8 cellular contexts compared by ENCODE assay signal in genomic region chr22:39176673-39177455, GRCh38. TPM values are rescaled to one million over a fixed set of nuclear protein-coding genes. Genes with fewer than 3 reads are reported as not detected.
DNase-seq lines count a peak whose midpoint lies in the region; FAIRE-seq and TF ChIP-seq lines count a peak whose summit lies in the region.
"Had no signal": no experiment of that assay in that cellular context is flagged by ENCODE, and none has a peak within 500 bp of the region (broad histone marks: within the 10 kb centered on the region; RNA-seq: fewer than 3 reads in every experiment).

No MANE protein-coding gene starts in this region.

- H3K27ac ChIP-seq in mucosa of rectum (ENCODE audit: low read depth in 2 of 2, low read length in 2 of 2) = peak overlapping the region; percentile 41 to 78
- peak overlapping the region; percentile 39 to 63 for H3K27ac ChIP-seq in tibial artery
- peak overlapping the region in 1 of 2 donors; percentile 85 for H3K27ac ChIP-seq in small intestine (ENCODE audit: low read depth in 1 of 2, low read length in 1 of 2)

- H3K4me1 ChIP-seq in NT2/D1 (ENCODE audit: insufficient read depth, insufficient read length) (peaks cover 31% of the 10 kb centered on the region), mucosa of rectum (ENCODE audit: control insufficient read depth in 2 of 2, insufficient read depth in 2 of 2, low read length in 2 of 2) (peaks cover 13 to 15% of the 10 kb centered on the region in 2 donors), tibial artery (peaks cover 10 to 36% (median 34%) of the 10 kb centered on the region in 4 donors), small intestine (ENCODE audit: control insufficient read depth in 2 of 2, insufficient read depth in 1 of 2, low read depth in 1 of 2, low read length in 1 of 2) (peaks cover 0 to 3% of the 10 kb centered on the region in 2 donors)

- H3K27me3 ChIP-seq in NT2/D1 (ENCODE audit: insufficient read depth, insufficient read length) (no peaks in the 10 kb centered on the region), mucosa of rectum (ENCODE audit: control insufficient read depth in 2 of 2, insufficient read depth in 2 of 2, low read length in 2 of 2) (peaks cover 0 to 3% of the 10 kb centered on the region in 2 donors), tibial artery (no peaks in the 10 kb centered on the region), small intestine (ENCODE audit: control insufficient read depth in 2 of 2, insufficient read depth in 2 of 2, low read length in 2 of 2) (no peaks in the 10 kb centered on the region)

- H3K4me3 ChIP-seq in NT2/D1 (ENCODE audit: insufficient read length, low read depth) (no peak overlapping the region), mucosa of rectum (ENCODE audit: low read length in 2 of 2) (no peak overlapping the region), tibial artery (no peak overlapping the region), small intestine (ENCODE audit: low read depth in 1 of 2, low read length in 2 of 2) (no peak overlapping the region)

- no peaks in the 10 kb centered on the region for H3K36me3 ChIP-seq in NT2/D1 (ENCODE audit: insufficient read depth, insufficient read length, low read length)
- no peaks in the 10 kb centered on the region for H3K36me3 ChIP-seq in mucosa of rectum (ENCODE audit: control insufficient read depth in 2 of 2, insufficient read depth in 2 of 2, low read length in 2 of 2)
- no peaks in the 10 kb centered on the region for H3K36me3 ChIP-seq in tibial artery
- H3K36me3 ChIP-seq in small intestine (ENCODE audit: control insufficient read depth in 2 of 2, insufficient read depth in 2 of 2, low read length in 2 of 2) = no peaks in the 10 kb centered on the region

- WGBS in small intestine, 3 donors = 78 to 84% (median 84%) methylated on average over 13 to 15 of the region's 15 CpGs

- FAIRE-seq in small intestine (lab: Jason Lieb, UNC) = no peak

- H3K9me3 ChIP-seq in NT2/D1 (ENCODE audit: insufficient read depth, low read length) = no peaks in the 10 kb centered on the region
- H3K9me3 ChIP-seq in mucosa of rectum (ENCODE audit: control insufficient read depth in 2 of 2, low read length in 2 of 2) = peaks cover 0 to 3% of the 10 kb centered on the region in 2 donors
- H3K9me3 ChIP-seq in tibial artery = peaks cover 0 to 5% (median 4%) of the 10 kb centered on the region in 3 donors
- no peaks in the 10 kb centered on the region for H3K9me3 ChIP-seq in small intestine (ENCODE audit: control insufficient read depth, low read depth)

- intact Hi-C loops in tibial artery (cut with DNase I; ENCODE audit: low total_unique reads) = loop anchor here (10.0 kb wide), 1 partner anchor 338 kb away; no protein-coding TSS in a partner anchor

- H3K9ac ChIP-seq in NT2/D1 (ENCODE audit: insufficient read length, low read depth) (peak overlapping the region; percentile 6), mucosa of rectum (ENCODE audit: low read depth in 1 of 2, low read length in 2 of 2) (no peak overlapping the region)

- DNase-seq in NT2/D1 (ENCODE audit: low read depth, low spot score) (no peak), dermis blood vessel endothelial cell (peak; percentile 26), tibial artery (peak in 1 of 2 donors; percentile 62), small intestine (no peak), NAMALWA (ENCODE audit: low spot score) (no peak), 8988T (no peak)
- DNase-seq: cerebellar nuclear complex had no signal

- no peak for TF ChIP-seq CTCF in tibial artery (IDR thresholded peaks at IDR 0.05)

RNA-seq across cellular contexts. Expression of gene CBX7, which starts 24.4 kb away (rescaled TPM):
- total RNA-seq in dermis blood vessel endothelial cell = 6.4 and 9.5 TPM in 2 replicates
- 10 to 100 TPM in 2 of 3 donors, 1 to 10 TPM in 1; 9.8 to 29.8 (median 22.2) TPM for polyA plus RNA-seq in small intestine
